In genomic region chr13:84563611-84564010, GRCh38 we compare ENCODE assay signal across 1 cellular context.
TF ChIP-seq lines count a peak whose summit lies in the region.

No MANE protein-coding gene starts in this region.

TF ChIP-seq in GM23338, 12 proteins besides CTCF, POLR2A, EP300 and RAD21 (continued from another document):
- TF ChIP-seq ZNF462 (CRISPR knock-in tag; IDR thresholded peaks at IDR 0.05), result no peak
